ENCODE assay signal across 1 cellular context in genomic region chr12:51822261-51822616, GRCh38.
TF ChIP-seq lines count a peak whose summit lies in the region.

No MANE protein-coding gene starts in this region.

TF ChIP-seq in GM23338, 12 proteins besides CTCF, POLR2A, EP300 and RAD21 (continued from another document):
- TF ChIP-seq ETS1 (IDR thresholded peaks at IDR 0.05) (no peak), CREB1 (CRISPR knock-in tag; IDR thresholded peaks at IDR 0.05; ENCODE audit: low read depth) (no peak)
